1 cellular context compared by ENCODE assay signal in the genomic region with DNA sequence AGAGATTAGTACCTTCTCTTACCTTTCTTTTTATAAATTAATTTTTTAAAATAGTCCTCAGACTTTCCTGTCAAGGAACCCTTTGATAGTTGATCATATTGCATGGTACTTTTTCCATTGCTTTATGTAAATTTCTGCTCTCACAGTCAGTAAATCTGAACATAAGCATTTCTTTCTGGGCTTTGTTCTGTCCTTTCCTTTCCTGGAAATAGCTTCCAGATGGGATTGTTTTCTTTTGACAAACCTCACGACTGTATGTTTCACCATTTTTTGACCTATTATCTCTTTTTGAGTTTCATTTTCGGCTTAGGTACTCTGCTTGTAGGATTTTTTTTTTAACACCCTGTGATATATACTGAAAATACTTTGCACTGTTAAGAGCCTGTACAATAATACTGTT.
TF ChIP-seq lines count a peak whose summit lies in the region.

No MANE protein-coding gene starts in this region.

TF ChIP-seq in HepG2, 621 proteins besides CTCF, POLR2A, EP300 and RAD21 (continued from another document):
- TF ChIP-seq, protein P1, sequence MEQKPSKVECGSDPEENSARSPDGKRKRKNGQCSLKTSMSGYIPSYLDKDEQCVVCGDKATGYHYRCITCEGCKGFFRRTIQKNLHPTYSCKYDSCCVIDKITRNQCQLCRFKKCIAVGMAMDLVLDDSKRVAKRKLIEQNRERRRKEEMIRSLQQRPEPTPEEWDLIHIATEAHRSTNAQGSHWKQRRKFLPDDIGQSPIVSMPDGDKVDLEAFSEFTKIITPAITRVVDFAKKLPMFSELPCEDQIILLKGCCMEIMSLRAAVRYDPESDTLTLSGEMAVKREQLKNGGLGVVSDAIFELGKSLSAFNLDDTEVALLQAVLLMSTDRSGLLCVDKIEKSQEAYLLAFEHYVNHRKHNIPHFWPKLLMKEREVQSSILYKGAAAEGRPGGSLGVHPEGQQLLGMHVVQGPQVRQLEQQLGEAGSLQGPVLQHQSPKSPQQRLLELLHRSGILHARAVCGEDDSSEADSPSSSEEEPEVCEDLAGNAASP (CRISPR knock-in tag; IDR thresholded peaks at IDR 0.05; ENCODE audit: borderline replicate concordance), result no peak
